Comparison of ENCODE assay signal across 1 cellular context in genomic region chr16:24418729-24419128, GRCh38.
TF ChIP-seq lines count a peak whose summit lies in the region.

No MANE protein-coding gene starts in this region.

TF ChIP-seq in H1, 55 proteins besides CTCF, POLR2A, EP300 and RAD21 (continued from another document):
- no peak for TF ChIP-seq SAP30 (IDR thresholded peaks at IDR 0.05; ENCODE audit: insufficient read depth, insufficient replicate concordance, low read length)
